9 cellular contexts compared by ENCODE assay signal in genomic region chr11:118618115-118618990, GRCh38. TPM values are rescaled to one million over a fixed set of nuclear protein-coding genes. Genes with fewer than 3 reads are reported as not detected.
DNase-seq lines count a peak whose midpoint lies in the region; ATAC-seq and TF ChIP-seq lines count a peak whose summit lies in the region.
"Had no signal": no experiment of that assay in that cellular context is flagged by ENCODE, and none has a peak within 500 bp of the region (broad histone marks: within the 10 kb centered on the region; RNA-seq: fewer than 3 reads in every experiment).

No MANE protein-coding gene starts in this region.

- intact Hi-C loops in gastrocnemius medialis (cut with DNase I; ENCODE audit: low total_unique reads), result no loop called here

- H3K4me1 Mint-ChIP-seq in GM23338, result peaks cover 77% of the 10 kb centered on the region

- H4K20me1 ChIP-seq in GM23338 (replicated peaks; ENCODE audit: insufficient read depth), result peaks cover 4% of the 10 kb centered on the region; the same call in 1 of the 2 replicates

- peaks cover 65% of the 10 kb centered on the region for H3K4me1 ChIP-seq in GM23338 (ENCODE audit: insufficient read depth)
- H3K4me1 ChIP-seq in gastrocnemius medialis, result peaks cover 47 to 49% of the 10 kb centered on the region in 2 donors

- H3K36me3 ChIP-seq in GM23338 (ENCODE audit: insufficient read depth), result no peaks in the 10 kb centered on the region
- no peaks in the 10 kb centered on the region for H3K36me3 ChIP-seq in gastrocnemius medialis

- peaks cover 15% of the 10 kb centered on the region for H3F3A ChIP-seq in GM23338 (replicated peaks; ENCODE audit: low read depth)

- DNase-seq in GM23338 (ENCODE audit: low spot score) (no peak), astrocyte of the spinal cord (ENCODE audit: low read depth, low spot score) (peak; percentile 81), hippocampal formation (lab: John Stamatoyannopoulos, UW) (peak; percentile 61 to 82), gastrocnemius medialis (no peak), COR-L47 (lab: John Stamatoyannopoulos, UW) (no peak), NCI-H1417 treated with DMSO at 0.1 percent for 48 hours (lab: John Stamatoyannopoulos, UW) (no peak), middle frontal gyrus (ENCODE audit: extremely low spot score, low spot score) (no peak)
- DNase-seq: immature natural killer cell had no signal

- H3K9me3 ChIP-seq in gastrocnemius medialis, result no peaks in the 10 kb centered on the region

- H3K36me3 Mint-ChIP-seq in GM23338 (ENCODE audit: low read depth), result no peaks in the 10 kb centered on the region; the same call in 2 of the 3 replicates
- H3K36me3 Mint-ChIP-seq: immature natural killer cell had no signal

- in situ Hi-C loops in astrocyte of the spinal cord (cut with HindIII; ENCODE audit: low sequenced_read_pairs), result no loop called here
- in situ Hi-C loops in gastrocnemius medialis (cut with MboI; ENCODE audit: low sequenced_read_pairs in 4 of 4), result no loop called here

- no peaks in the 10 kb centered on the region for H3K27me3 ChIP-seq in GM23338 (ENCODE audit: insufficient read depth)
- no peaks in the 10 kb centered on the region for H3K27me3 ChIP-seq in gastrocnemius medialis

- H2AFZ ChIP-seq in GM23338, result peak overlapping the region; percentile 74; the same call in 1 of the 2 replicates

- no peak overlapping the region for H3K4me2 ChIP-seq in GM23338

- TF ChIP-seq POLR2A in gastrocnemius medialis (IDR thresholded peaks at IDR 0.05), result no peak

- peaks cover 17% of the 10 kb centered on the region for H3K27me3 Mint-ChIP-seq in GM23338 (ENCODE audit: insufficient read depth, low read depth, poor library complexity)

- H3K4me3 ChIP-seq in GM23338, result no peak overlapping the region
- H3K4me3 ChIP-seq in astrocyte of the spinal cord (ENCODE audit: low read depth, low read length), result no peak overlapping the region
- H3K4me3 ChIP-seq in gastrocnemius medialis, result no peak overlapping the region

- no peaks in the 10 kb centered on the region; the same call in 2 of the 3 replicates for H3K9me3 Mint-ChIP-seq in GM23338
- H3K9me3 Mint-ChIP-seq: immature natural killer cell had no signal

- H3K4me3 Mint-ChIP-seq in GM23338, result no peak overlapping the region; the same call in 2 of the 3 replicates
- H3K4me3 Mint-ChIP-seq: immature natural killer cell had no signal

- H3K9me2 ChIP-seq in GM23338 (ENCODE audit: insufficient read depth), result no peaks in the 10 kb centered on the region

- H3K27ac Mint-ChIP-seq in GM23338, result no peak overlapping the region

- no peak for TF ChIP-seq CTCF in GM23338 (conservative IDR thresholded peaks at IDR 0.05; ENCODE audit: low read depth in 2 of 2)
- TF ChIP-seq CTCF in astrocyte of the spinal cord (IDR thresholded peaks at IDR 0.05; ENCODE audit: low read depth, low read length), result no peak
- TF ChIP-seq CTCF in gastrocnemius medialis (IDR thresholded peaks at IDR 0.05 in 4 of 5, conservative IDR thresholded peaks at IDR 0.05 in 1 of 5), result no peak

- H3K27ac ChIP-seq in GM23338 (ENCODE audit: low read depth) (no peak overlapping the region), gastrocnemius medialis (peak overlapping the region; percentile 65 to 97 (median 96))

- H3K79me2 ChIP-seq in GM23338 (replicated peaks; ENCODE audit: insufficient read depth), result peaks cover 19% of the 10 kb centered on the region

- ATAC-seq in GM23338 (no peak), gastrocnemius medialis (no peak), HG03521 (IDR thresholded peaks at IDR 0.05; ENCODE audit: unreplicated experiment) (no peak)

TF ChIP-seq in GM23338, 12 proteins besides CTCF, POLR2A, EP300 and RAD21:
- no peak for TF ChIP-seq REST (IDR thresholded peaks at IDR 0.05; ENCODE audit: unreplicated experiment)
- TF ChIP-seq ZNF331 (CRISPR knock-in tag; IDR thresholded peaks at IDR 0.05; ENCODE audit: low read depth), result no peak
- no peak for TF ChIP-seq STAT1 (IDR thresholded peaks at IDR 0.05; ENCODE audit: unreplicated experiment)
- no peak for TF ChIP-seq CREB1 (CRISPR knock-in tag; IDR thresholded peaks at IDR 0.05; ENCODE audit: low read depth)
- TF ChIP-seq POLR2AphosphoS5 (IDR thresholded peaks at IDR 0.05; ENCODE audit: low read depth), result no peak
- TF ChIP-seq EZH2 (IDR thresholded peaks at IDR 0.05; ENCODE audit: low read depth, unreplicated experiment), result no peak

RNA-seq across cellular contexts. Expression of gene PHLDB1, which starts 10.9 kb away (rescaled TPM):
- total RNA-seq in GM23338 (2014; rRNA removed; shearing (Covaris generic)), result 85.2 and 93.9 TPM in 2 replicates
- 45.3 and 46.0 TPM in 2 replicates for polyA plus RNA-seq in GM23338 (2016; fragmentation: Nextera tagmentation; extraction: Ambion mirVana)
- 10 to 100 TPM; 16.5 to 35.7 (median 22.7) TPM for total RNA-seq in gastrocnemius medialis

RNA-seq across cellular contexts. Expression of gene ARCN1, which starts 46.1 kb away (rescaled TPM):
- total RNA-seq in GM23338 (2014; rRNA removed; shearing (Covaris generic)), result 106 and 109 TPM in 2 replicates
- 79.9 and 83.3 TPM in 2 replicates for polyA plus RNA-seq in GM23338 (2016; fragmentation: Nextera tagmentation; extraction: Ambion mirVana)
- total RNA-seq in gastrocnemius medialis, result 10 to 100 TPM; 48.7 to 78.7 (median 65.4) TPM

RNA-seq across cellular contexts. Expression of gene IFT46, which starts 52.6 kb away (rescaled TPM):
- total RNA-seq in GM23338 (2014; rRNA removed; shearing (Covaris generic)), result 11.1 and 12.8 TPM in 2 replicates
- 4.3 and 4.6 TPM in 2 replicates for polyA plus RNA-seq in GM23338 (2016; fragmentation: Nextera tagmentation; extraction: Ambion mirVana)
- 10 to 100 TPM; 14.1 to 25.1 (median 15.4) TPM for total RNA-seq in gastrocnemius medialis

Comparison
In these comparisons a context has a peak if more than half of its experiments do, and no peak if none do; other contexts are left out.
1. DNase-seq: peak in astrocyte of the spinal cord (single experiment) and hippocampal formation (2 of 2); none in GM23338 (single experiment), gastrocnemius medialis (0 of 2), COR-L47 (single experiment), NCI-H1417 treated with DMSO at 0.1 percent for 48 hours (single experiment) and middle frontal gyrus (single experiment).